ENCODE assay signal across 19 cellular contexts in genomic region chr1:231480008-231480407, GRCh38. TPM values are rescaled to one million over a fixed set of nuclear protein-coding genes. Genes with fewer than 3 reads are reported as not detected.
DNase-seq lines count a peak whose midpoint lies in the region; ATAC-seq, FAIRE-seq and TF ChIP-seq lines count a peak whose summit lies in the region.
"Had no signal": no experiment of that assay in that cellular context is flagged by ENCODE, and none has a peak within 500 bp of the region (broad histone marks: within the 10 kb centered on the region; RNA-seq: fewer than 3 reads in every experiment).

No MANE protein-coding gene starts in this region.

- H3K79me1 ChIP-seq in H1 (ENCODE audit: low read depth, low read length) = no peaks in the 10 kb centered on the region

- no peak overlapping the region for H3K23ac ChIP-seq in H1 (ENCODE audit: insufficient read length)

- no peak overlapping the region for H3K4ac ChIP-seq in H1 (replicated peaks; ENCODE audit: insufficient read length, low read depth, low read length)

- no peak overlapping the region for H2AFZ ChIP-seq in H1 (ENCODE audit: low read length)

- no peaks in the 10 kb centered on the region for H4K20me1 ChIP-seq in H1 (replicated peaks in 1 of 2; ENCODE audit: control insufficient read depth in 1 of 2, insufficient read depth in 2 of 2, low read length in 2 of 2)
- H4K20me1 ChIP-seq: BLaER1 treated with 17β-estradiol and CSF1 and Interleukin-3, amounts not matched to agents 10 nM and 100 nM had no signal

- WGBS in A549 (ENCODE audit: missing lambda C conversion rate) = 83% methylated on average over 2 of the region's 2 CpGs
- 97% methylated on average over 2 of the region's 2 CpGs; no CpG with 5 or more reads in 1 of the 2 experiments for WGBS in H1 (ENCODE audit: extremely low coverage in 1 of 2, insufficient coverage in 1 of 2, insufficient read length in 1 of 2, insufficient replicate concordance in 2 of 2, low coverage in 1 of 2, low lambda C conversion rate in 2 of 2, missing lambda C conversion rate in 1 of 2), 2 experiments

- H3K27ac ChIP-seq in A549 = no peak overlapping the region
- H3K27ac ChIP-seq in HEK293 (ENCODE audit: extremely low read depth, low read depth, low read length) = no peak overlapping the region
- H3K27ac ChIP-seq in H1 (ENCODE audit: low read depth, low read length) = no peak overlapping the region
- H3K27ac ChIP-seq: 22Rv1; BLaER1 treated with 17β-estradiol and CSF1 and Interleukin-3, amounts not matched to agents 10 nM and 100 nM; C4-2B had no signal

- H3K9me3 ChIP-seq in A549 = no peaks in the 10 kb centered on the region
- no peaks in the 10 kb centered on the region; the same call in 1 of the 2 replicates for H3K9me3 ChIP-seq in HEK293 (ENCODE audit: control insufficient read depth, insufficient read depth, low read depth, low read length)
- H3K9me3 ChIP-seq in H1 (ENCODE audit: insufficient read depth in 2 of 2, low read depth in 1 of 2, low read length in 1 of 2) = no peaks in the 10 kb centered on the region; a peak in 1 of 4 replicates
- H3K9me3 ChIP-seq: Caco-2 had no signal

- H3K79me2 ChIP-seq in H1 (ENCODE audit: control insufficient read depth in 1 of 2, insufficient read depth in 2 of 2, low read length in 2 of 2) = no peaks in the 10 kb centered on the region

- H3K4me1 ChIP-seq in A549 (no peaks in the 10 kb centered on the region), HEK293 (ENCODE audit: control insufficient read depth, insufficient read depth, low read length) (no peaks in the 10 kb centered on the region; the same call in 1 of the 2 replicates), H1 (replicated peaks in 1 of 4; ENCODE audit: control insufficient read depth in 3 of 4, insufficient read depth in 4 of 4, low read length in 3 of 4) (peaks cover 0 to 5% (median 3%) of the 10 kb centered on the region in 4 experiments; a peak in 4 of 7 replicates)
- H3K4me1 ChIP-seq: BLaER1 treated with 17β-estradiol and CSF1 and Interleukin-3, amounts not matched to agents 10 nM and 100 nM; Caco-2 had no signal

- CTCF ChIA-PET in A549 (lab: Yijun Ruan, JAX) (no interaction called here), HEK293 (lab: Yijun Ruan, JAX) (interaction anchor here (0.7 kb wide), 1 partner anchor 20 kb away, joined by 3 read pairs; no protein-coding TSS in a partner anchor), H1 (lab: Charles Lee; ENCODE audit: partially characterized antibody) (no interaction called here)

- H3K36me3 ChIP-seq in HEK293 (ENCODE audit: control insufficient read depth in 2 of 2, insufficient read depth in 1 of 2, low read length in 2 of 2) = no peaks in the 10 kb centered on the region
- no peaks in the 10 kb centered on the region for H3K36me3 ChIP-seq in H1 (ENCODE audit: control insufficient read depth in 2 of 4, insufficient read depth in 4 of 4, low read length in 3 of 4)
- H3K36me3 ChIP-seq: BLaER1 treated with 17β-estradiol and CSF1 and Interleukin-3, amounts not matched to agents 10 nM and 100 nM had no signal

- no peak overlapping the region for H3K14ac ChIP-seq in H1 (ENCODE audit: insufficient read length)

- TF ChIP-seq EP300 in A549 (IDR thresholded peaks at IDR 0.05) (no peak), H1 (IDR thresholded peaks at IDR 0.05; ENCODE audit: borderline replicate concordance in 1 of 2, low read depth in 2 of 2, low read length in 2 of 2) (no peak)

- no peak overlapping the region for H3K9ac ChIP-seq in H1 (replicated peaks in 1 of 4; ENCODE audit: extremely low read depth in 1 of 4, low read depth in 3 of 4, low read length in 3 of 4)
- H3K9ac ChIP-seq: BLaER1 treated with 17β-estradiol and CSF1 and Interleukin-3, amounts not matched to agents 10 nM and 100 nM had no signal

- no peak overlapping the region for H4K8ac ChIP-seq in H1 (ENCODE audit: extremely low read depth, insufficient read depth, low read length)

- no peaks in the 10 kb centered on the region for H3K27me3 ChIP-seq in H1 (replicated peaks in 1 of 4; ENCODE audit: control insufficient read depth in 3 of 4, extremely low read depth in 1 of 4, insufficient read depth in 3 of 4, low read length in 3 of 4)

- no peak for DNase-seq in A549 (ENCODE audit: low read depth in 1 of 2, low spot score in 1 of 2)
- no peak for DNase-seq in H1 (ENCODE audit: low read depth in 1 of 2, low spot score in 2 of 2)
- no peak for DNase-seq in posterior vena cava (ENCODE audit: low spot score)
- no peak for DNase-seq in A172 (ENCODE audit: low spot score)
- DNase-seq: AML-193; Caco-2; Calu3; CD4-positive, alpha-beta T cell; CD8-positive, alpha-beta T cell; DMS79 treated with DMSO at 0.1 percent for 48 hours; GF-D8 had no signal

- no peak for TF ChIP-seq POLR2A in A549 (IDR thresholded peaks at IDR 0.05; ENCODE audit: low read length)
- TF ChIP-seq POLR2A in H1 (IDR thresholded peaks at IDR 0.05; ENCODE audit: control extremely low read depth in 1 of 2, low read depth in 2 of 2, low read length in 2 of 2) = no peak

- TF ChIP-seq CTCF in A549 (IDR thresholded peaks at IDR 0.05) (no peak), HEK293 (tag by site-specific recombination; IDR thresholded peaks at IDR 0.05) (no peak), H1 (IDR thresholded peaks at IDR 0.05; ENCODE audit: control extremely low read depth in 1 of 3, insufficient read depth in 1 of 3, low read depth in 1 of 3, low read length in 3 of 3) (no peak)

- H3K4me3 ChIP-seq in A549 (no peak overlapping the region), HEK293 (ENCODE audit: low read depth, low read length) (no peak overlapping the region), H1 (ENCODE audit: extremely low read depth in 1 of 4, insufficient read depth in 2 of 4, low read depth in 3 of 4, low read length in 4 of 4) (no peak overlapping the region)
- H3K4me3 ChIP-seq: BLaER1 treated with 17β-estradiol and CSF1 and Interleukin-3, amounts not matched to agents 10 nM and 100 nM had no signal

- H3K4me2 ChIP-seq in A549 (no peak overlapping the region), H1 (ENCODE audit: insufficient read depth in 1 of 2, low read depth in 2 of 2, low read length in 2 of 2) (no peak overlapping the region)
- H3K4me2 ChIP-seq: BLaER1 treated with 17β-estradiol and CSF1 and Interleukin-3, amounts not matched to agents 10 nM and 100 nM had no signal

- no peak overlapping the region for H3K18ac ChIP-seq in H1 (ENCODE audit: extremely low read depth, low read length)

- no peak overlapping the region for H2BK20ac ChIP-seq in H1 (ENCODE audit: low read length)

- no peak for TF ChIP-seq RAD21 in A549 (conservative IDR thresholded peaks at IDR 0.05 in 1 of 2, IDR thresholded peaks at IDR 0.05 in 1 of 2)
- no peak for TF ChIP-seq RAD21 in H1 (IDR thresholded peaks at IDR 0.05 in 1 of 2, conservative IDR thresholded peaks at IDR 0.05 in 1 of 2; ENCODE audit: low read depth in 2 of 2, low read length in 2 of 2)

- H3K23me2 ChIP-seq in H1 (ENCODE audit: low read depth, low read length) = no peaks in the 10 kb centered on the region

- no peak for ATAC-seq in A549
- ATAC-seq: CD8-positive, alpha-beta T cell had no signal

- H2BK5ac ChIP-seq in H1 (ENCODE audit: low read depth, low read length) = no peak overlapping the region

- FAIRE-seq in A549 (lab: Jason Lieb, UNC) (no peak), H1 (lab: Jason Lieb, UNC) (no peak)
- FAIRE-seq: A204.1, D721Med, GM12891, GM18507 had no signal

- no peak overlapping the region for H4K5ac ChIP-seq in H1 (ENCODE audit: insufficient read length, low read depth, low read length)

- H2BK15ac ChIP-seq in H1 (ENCODE audit: low read length) = no peak overlapping the region

- no peak overlapping the region for H4K91ac ChIP-seq in H1 (replicated peaks; ENCODE audit: insufficient read length, low read length)

- H3K56ac ChIP-seq in H1 (replicated peaks; ENCODE audit: insufficient read length, low read depth, low read length) = no peak overlapping the region

- no peak overlapping the region for H2BK120ac ChIP-seq in H1 (replicated peaks; ENCODE audit: low read depth, low read length)

- POLR2A ChIA-PET in A549 (lab: Yijun Ruan, JAX) (no interaction called here), HEK293 (lab: Yijun Ruan, JAX) (no interaction called here), H1 (lab: Charles Lee; ENCODE audit: partially characterized antibody) (no interaction called here)

- intact Hi-C loops in posterior vena cava (cut with DNase I) = no loop called here

- no peak overlapping the region for H2BK12ac ChIP-seq in H1 (ENCODE audit: low read depth, low read length)

- no peak overlapping the region for H2AK5ac ChIP-seq in H1 (ENCODE audit: low read depth, low read length)

RNA-seq across cellular contexts. Expression of gene TSNAX, which starts 48.5 kb away (rescaled TPM):
- polyA plus RNA-seq in A549 (2011; rRNA removed) = 45.0 and 58.3 TPM in 2 replicates
- 14.2 and 15.8 TPM in 2 replicates for polyA plus RNA-seq in A549 (2012; cell fraction: cytosol; rRNA removed)
- polyA plus RNA-seq in A549 (2012; cell fraction: nucleus; rRNA removed) = 7.4 and 9.0 TPM in 2 replicates
- polyA plus RNA-seq in A549 (2017; fragmentation: RNase III; extraction: RNeasy Plus Mini Kit Qiagen cat#74134 plus additional on column Dnase treatment) = 48.5 to 51.9 TPM (median 51.4 TPM) in 3 replicates
- polyA minus RNA-seq in A549 (2011; rRNA and poly(A)+ RNA removed) = 36.6 and 38.1 TPM in 2 replicates
- 34.0 and 37.0 TPM in 2 replicates for total RNA-seq in H1 (2021; fragmentation: NEBNext Ultra II Directional; extraction: Animal tissue kit (Norgen Biotek cat#: 25700))
- polyA plus RNA-seq in H1 (2011; rRNA removed) = 5.7 and 7.7 TPM in 2 replicates
- polyA plus RNA-seq in H1 (2011; cell fraction: cytosol; rRNA removed) = 13.4 TPM
- polyA plus RNA-seq in H1 (2011; cell fraction: nucleus; rRNA removed) = 7.0 TPM
- 24.5 to 31.1 TPM (median 30.3 TPM) in 4 replicates for polyA plus RNA-seq in H1 (2012, experiment 1 of 2)
- polyA plus RNA-seq in H1 (2012, experiment 2 of 2) = 1.5 TPM
- 19.2 TPM for polyA plus RNA-seq in H1 (2013, experiment 1 of 2)
- 18.8 TPM for polyA plus RNA-seq in H1 (2013, experiment 2 of 2)
- polyA minus RNA-seq in H1 (2011; rRNA and poly(A)+ RNA removed) = 37.1 and 38.7 TPM in 2 replicates
- 11.7 TPM for polyA minus RNA-seq in H1 (2011; cell fraction: cytosol; rRNA and poly(A)+ RNA removed)
- 21.2 TPM for polyA minus RNA-seq in H1 (2011; cell fraction: nucleus; rRNA and poly(A)+ RNA removed)
- total RNA-seq in posterior vena cava = 10 to 100 TPM; 41.4 to 42.7 TPM
- total RNA-seq in A172 (2014; rRNA removed; shearing (Covaris generic)) = 69.4 and 75.2 TPM in 2 replicates

RNA-seq across cellular contexts. Expression of gene EGLN1, which starts 57.9 kb away (rescaled TPM):
- polyA plus RNA-seq in A549 (2011; rRNA removed) = 114 and 156 TPM in 2 replicates
- 21.0 and 24.8 TPM in 2 replicates for polyA plus RNA-seq in A549 (2012; cell fraction: cytosol; rRNA removed)
- 13.2 and 15.3 TPM in 2 replicates for polyA plus RNA-seq in A549 (2012; cell fraction: nucleus; rRNA removed)
- 55.2 to 58.7 TPM (median 57.7 TPM) in 3 replicates for polyA plus RNA-seq in A549 (2017; fragmentation: RNase III; extraction: RNeasy Plus Mini Kit Qiagen cat#74134 plus additional on column Dnase treatment)
- polyA minus RNA-seq in A549 (2011; rRNA and poly(A)+ RNA removed) = 48.9 and 52.9 TPM in 2 replicates
- 6.1 and 6.4 TPM in 2 replicates for total RNA-seq in H1 (2021; fragmentation: NEBNext Ultra II Directional; extraction: Animal tissue kit (Norgen Biotek cat#: 25700))
- 2.3 and 4.0 TPM in 2 replicates for polyA plus RNA-seq in H1 (2011; rRNA removed)
- 4.3 TPM for polyA plus RNA-seq in H1 (2011; cell fraction: cytosol; rRNA removed)
- 1.6 TPM for polyA plus RNA-seq in H1 (2011; cell fraction: nucleus; rRNA removed)
- polyA plus RNA-seq in H1 (2012, experiment 1 of 2) = 6.2 to 13.5 TPM (median 7.0 TPM) in 4 replicates
- polyA plus RNA-seq in H1 (2012, experiment 2 of 2) = 2.2 TPM
- polyA plus RNA-seq in H1 (2013, experiment 1 of 2) = 3.9 TPM
- polyA plus RNA-seq in H1 (2013, experiment 2 of 2) = 3.6 TPM
- polyA minus RNA-seq in H1 (2011; rRNA and poly(A)+ RNA removed) = 6.1 and 11.9 TPM in 2 replicates
- polyA minus RNA-seq in H1 (2011; cell fraction: cytosol; rRNA and poly(A)+ RNA removed) = 7.5 TPM
- polyA minus RNA-seq in H1 (2011; cell fraction: nucleus; rRNA and poly(A)+ RNA removed) = 4.2 TPM
- 10 to 100 TPM; 29.6 to 33.1 TPM for total RNA-seq in posterior vena cava
- 43.6 and 57.8 TPM in 2 replicates for total RNA-seq in A172 (2014; rRNA removed; shearing (Covaris generic))
